In genomic region chr12:43336962-43337555, GRCh38 we compare ENCODE assay signal across 7 cellular contexts.
A peak's percentile ranks its signal among the peaks of the same experiment; 100 is the strongest.
DNase-seq lines count a peak whose midpoint lies in the region; ATAC-seq, FAIRE-seq and TF ChIP-seq lines count a peak whose summit lies in the region.

No MANE protein-coding gene starts in this region.

- H3K9ac ChIP-seq in endothelial cell of umbilical vein (replicated peaks; ENCODE audit: extremely low read depth, insufficient read depth, low read length) = no peak overlapping the region

- ATAC-seq in GM18909 (IDR thresholded peaks at IDR 0.05; ENCODE audit: poor library complexity, unreplicated experiment) (peak; percentile 0), GM18511 (IDR thresholded peaks at IDR 0.05; ENCODE audit: unreplicated experiment) (no peak), GM21723 (IDR thresholded peaks at IDR 0.05; ENCODE audit: unreplicated experiment) (no peak), HG03342 (IDR thresholded peaks at IDR 0.05; ENCODE audit: unreplicated experiment) (no peak)

- POLR2A ChIA-PET in endothelial cell of umbilical vein (lab: Charles Lee) = no interaction called here

- H3K4me1 ChIP-seq in endothelial cell of umbilical vein (ENCODE audit: control insufficient read depth, extremely low read depth, insufficient read depth, low read length) = peaks cover 31% of the 10 kb centered on the region
- no peaks in the 10 kb centered on the region for H3K4me1 ChIP-seq in small intestine (ENCODE audit: control insufficient read depth in 2 of 2, insufficient read depth in 1 of 2, low read depth in 1 of 2, low read length in 1 of 2)

- no peaks in the 10 kb centered on the region for H3K9me1 ChIP-seq in endothelial cell of umbilical vein (replicated peaks; ENCODE audit: control insufficient read depth, extremely low read depth, insufficient read depth, low read length)

- dilution Hi-C loops in endothelial cell of umbilical vein (cut with MboI; ENCODE audit: extremely low pct_ligation_motif_present, low sequenced_read_pairs) = no loop called here

- H3K36me3 ChIP-seq in endothelial cell of umbilical vein (ENCODE audit: control insufficient read depth in 2 of 2, extremely low read depth in 1 of 2, insufficient read depth in 2 of 2, low read length in 2 of 2) = no peaks in the 10 kb centered on the region
- no peaks in the 10 kb centered on the region for H3K36me3 ChIP-seq in small intestine (ENCODE audit: control insufficient read depth in 2 of 2, insufficient read depth in 2 of 2, low read length in 2 of 2)

- 30 to 43% (median 41%) methylated on average over 1 of the region's 1 CpG for WGBS in small intestine, 3 donors

- intact Hi-C loops in endothelial cell of umbilical vein (cut with micrococcal nuclease) = loop anchor here (1.0 to 10.0 kb wide), 9 partner anchors 52 to 1650 kb away; partner anchors contain the start of gene YAF2

- H3K4me3 ChIP-seq in endothelial cell of umbilical vein (replicated peaks in 1 of 3; ENCODE audit: insufficient read depth in 1 of 3, low read depth in 1 of 3, low read length in 3 of 3) (no peak overlapping the region), small intestine (ENCODE audit: low read depth in 1 of 2, low read length in 2 of 2) (no peak overlapping the region)

- H3K27me3 ChIP-seq in endothelial cell of umbilical vein (ENCODE audit: control insufficient read depth in 2 of 2, insufficient read depth in 2 of 2, low read length in 2 of 2) (no peaks in the 10 kb centered on the region), small intestine (ENCODE audit: control insufficient read depth in 2 of 2, insufficient read depth in 2 of 2, low read length in 2 of 2) (no peaks in the 10 kb centered on the region)

- CTCF ChIA-PET in endothelial cell of umbilical vein (lab: Charles Lee) = interaction anchor here (0.6 to 5.6 kb wide), 13 partner anchors 24 to 1208 kb away, joined by 3 to 83 read pairs (median 7); no protein-coding TSS in a partner anchor

- no peak for TF ChIP-seq POLR2A in endothelial cell of umbilical vein (IDR thresholded peaks at IDR 0.05; ENCODE audit: low read depth, low read length)

- BruUV-seq in endothelial cell of umbilical vein (replicated peaks; lab: Mats Ljungman, UMichigan) = no TSS peak

- no peaks in the 10 kb centered on the region for H4K20me1 ChIP-seq in endothelial cell of umbilical vein (replicated peaks; ENCODE audit: control insufficient read depth, extremely low read depth, insufficient read depth, low read length)

- DNase-seq in NCI-H2171 (lab: John Stamatoyannopoulos, UW) (peak; percentile 27), endothelial cell of umbilical vein (ENCODE audit: low read depth, low spot score) (peak; percentile 51), small intestine (peak; percentile 7)

- H2AFZ ChIP-seq in endothelial cell of umbilical vein (ENCODE audit: low read depth, low read length) = no peak overlapping the region

- H3K4me2 ChIP-seq in endothelial cell of umbilical vein (ENCODE audit: insufficient read depth, low read length) = no peak overlapping the region

- H3K9me3 ChIP-seq in endothelial cell of umbilical vein (replicated peaks; ENCODE audit: control insufficient read depth, insufficient read depth, low read length) (no peaks in the 10 kb centered on the region), small intestine (ENCODE audit: control insufficient read depth, low read depth) (no peaks in the 10 kb centered on the region)

- H3K27ac ChIP-seq in endothelial cell of umbilical vein (ENCODE audit: insufficient read depth, low read depth, low read length) = no peak overlapping the region
- H3K27ac ChIP-seq in small intestine (ENCODE audit: low read depth in 1 of 2, low read length in 1 of 2) = no peak overlapping the region

- TF ChIP-seq CTCF in endothelial cell of umbilical vein (IDR thresholded peaks at IDR 0.05; ENCODE audit: extremely low read depth in 1 of 2, insufficient read depth in 1 of 2, low read depth in 1 of 2, low read length in 2 of 2) = peak; percentile 30 to 35

- FAIRE-seq in endothelial cell of umbilical vein (lab: Jason Lieb, UNC) (peak; percentile 70), small intestine (lab: Jason Lieb, UNC) (no peak)

- no peaks in the 10 kb centered on the region for H3K79me2 ChIP-seq in endothelial cell of umbilical vein (ENCODE audit: control insufficient read depth, insufficient read depth, low read length)

TF ChIP-seq in endothelial cell of umbilical vein, 7 proteins besides CTCF, POLR2A, EP300 and RAD21:
- TF ChIP-seq EZH2 (IDR thresholded peaks at IDR 0.05; ENCODE audit: borderline replicate concordance, low read depth, low read length, severe bottlenecking) (no peak), GATA2 (IDR thresholded peaks at IDR 0.05; ENCODE audit: insufficient read depth, insufficient read length, low read depth, low read length) (no peak), POLR2AphosphoS5 (IDR thresholded peaks at IDR 0.05; ENCODE audit: insufficient read depth, low read depth, low read length) (no peak), FOS (IDR thresholded peaks at IDR 0.05; ENCODE audit: borderline replicate concordance, insufficient read depth, low read length) (no peak), MYC (IDR thresholded peaks at IDR 0.05; ENCODE audit: low read depth, low read length) (no peak), JUN (IDR thresholded peaks at IDR 0.05; ENCODE audit: borderline replicate concordance, insufficient read depth, insufficient read length, low read depth) (no peak)
- TF ChIP-seq, protein P1, sequence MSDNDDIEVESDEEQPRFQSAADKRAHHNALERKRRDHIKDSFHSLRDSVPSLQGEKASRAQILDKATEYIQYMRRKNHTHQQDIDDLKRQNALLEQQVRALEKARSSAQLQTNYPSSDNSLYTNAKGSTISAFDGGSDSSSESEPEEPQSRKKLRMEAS (IDR thresholded peaks at IDR 0.05; ENCODE audit: insufficient read depth, insufficient read length) = no peak
